Comparison of ENCODE assay signal across 14 cellular contexts in genomic region chr5:52804359-52804758, GRCh38. TPM values are rescaled to one million over a fixed set of nuclear protein-coding genes. Genes with fewer than 3 reads are reported as not detected.
DNase-seq lines count a peak whose midpoint lies in the region; ATAC-seq and TF ChIP-seq lines count a peak whose summit lies in the region.
"Had no signal": no experiment of that assay in that cellular context is flagged by ENCODE, and none has a peak within 500 bp of the region (broad histone marks: within the 10 kb centered on the region; RNA-seq: fewer than 3 reads in every experiment).

No MANE protein-coding gene starts in this region.

- no peak for TF ChIP-seq CTCF in left lung (IDR thresholded peaks at IDR 0.05)
- no peak for TF ChIP-seq CTCF in thoracic aorta (IDR thresholded peaks at IDR 0.05)

- intact Hi-C loops in left lung (cut with DNase I) = loop anchor here in 1 of 2 donors (10.0 kb wide), 1 partner anchor 90 kb away; no protein-coding TSS in a partner anchor

- H3K36me3 ChIP-seq in left lung (peaks cover 0 to 16% of the 10 kb centered on the region in 2 donors), thoracic aorta (no peaks in the 10 kb centered on the region)

- no peak for DNase-seq in activated naive CD4-positive, alpha-beta T cell treated with anti-CD3 and anti-CD28 coated beads, Interleukin-2, amount 50 U/mL, for 72 hours (ENCODE audit: low spot score in 2 of 2)
- DNase-seq in left lung = no peak
- DNase-seq in thoracic aorta (ENCODE audit: low spot score) = no peak
- no peak for DNase-seq in NCI-H2107 treated with DMSO at 0.1 percent for 48 hours (lab: John Stamatoyannopoulos, UW; ENCODE audit: unreplicated experiment)
- DNase-seq in stimulated activated CD4-positive, alpha-beta T cell treated with anti-CD3 and anti-CD28 coated beads, Interleukin-4, amount 100 ng/mL, for 1 hour = no peak
- no peak for DNase-seq in left lobe of liver (ENCODE audit: low spot score)
- DNase-seq: activated CD4-positive, alpha-beta T cell treated with anti-CD3 and anti-CD28 coated beads, Interleukin-2, amount 50 U/mL, for 48 hours; amygdala; H9; hypothalamus; NCI-H187 had no signal

- peaks cover 26% of the 10 kb centered on the region for H3K36me3 Mint-ChIP-seq in activated naive CD4-positive, alpha-beta T cell treated with anti-CD3 and anti-CD28 coated beads, Interleukin-2, amount 50 U/mL, for 24 hours
- peaks cover 31 to 37% of the 10 kb centered on the region in 2 donors for H3K36me3 Mint-ChIP-seq in activated naive CD4-positive, alpha-beta T cell treated with anti-CD3 and anti-CD28 coated beads, Interleukin-2, amount 50 U/mL, for 72 hours
- H3K36me3 Mint-ChIP-seq in activated T-helper 17 cell treated with anti-CD3 and anti-CD28 coated beads, Interleukin-2, amount 50 U/mL, for 72 hours (ENCODE audit: low read depth) = peaks cover 68% of the 10 kb centered on the region

- peak overlapping the region; percentile 13 for H3K27ac Mint-ChIP-seq in activated naive CD4-positive, alpha-beta T cell treated with anti-CD3 and anti-CD28 coated beads, Interleukin-2, amount 50 U/mL, for 24 hours
- H3K27ac Mint-ChIP-seq in activated naive CD4-positive, alpha-beta T cell treated with anti-CD3 and anti-CD28 coated beads, Interleukin-2, amount 50 U/mL, for 72 hours = peak overlapping the region in 1 of 2 donors; percentile 9
- no peak overlapping the region for H3K27ac Mint-ChIP-seq in activated T-helper 17 cell treated with anti-CD3 and anti-CD28 coated beads, Interleukin-2, amount 50 U/mL, for 72 hours

- peaks cover 56% of the 10 kb centered on the region for H3K4me1 Mint-ChIP-seq in activated naive CD4-positive, alpha-beta T cell treated with anti-CD3 and anti-CD28 coated beads, Interleukin-2, amount 50 U/mL, for 24 hours
- peaks cover 14% of the 10 kb centered on the region for H3K4me1 Mint-ChIP-seq in activated T-helper 17 cell treated with anti-CD3 and anti-CD28 coated beads, Interleukin-2, amount 50 U/mL, for 72 hours

- ATAC-seq in activated naive CD4-positive, alpha-beta T cell treated with anti-CD3 and anti-CD28 coated beads, Interleukin-2, amount 50 U/mL, for 72 hours = no peak
- no peak for ATAC-seq in activated T-helper 17 cell treated with anti-CD3 and anti-CD28 coated beads, Interleukin-2, amount 50 U/mL, for 72 hours (replicated peaks)
- ATAC-seq in left lung (no peak), thoracic aorta (ENCODE audit: insufficient number of reproducible peaks, low FRiP score, low read depth) (no peak), left lobe of liver (no peak)
- ATAC-seq: K562 had no signal

- H3K4me1 ChIP-seq in left lung (peaks cover 29 to 87% of the 10 kb centered on the region in 2 donors), thoracic aorta (ENCODE audit: control insufficient read depth in 1 of 2, low read depth in 2 of 2) (peaks cover 53 to 89% of the 10 kb centered on the region in 2 donors)

- H3K4me3 Mint-ChIP-seq in activated naive CD4-positive, alpha-beta T cell treated with anti-CD3 and anti-CD28 coated beads, Interleukin-2, amount 50 U/mL, for 24 hours = peak overlapping the region; percentile 67
- H3K4me3 Mint-ChIP-seq in activated T-helper 17 cell treated with anti-CD3 and anti-CD28 coated beads, Interleukin-2, amount 50 U/mL, for 72 hours = peak overlapping the region; percentile 38
- H3K4me3 Mint-ChIP-seq: H9 had no signal

- H3K4me3 ChIP-seq in left lung = no peak overlapping the region
- peak overlapping the region; percentile 40 for H3K4me3 ChIP-seq in thoracic aorta
- H3K4me3 ChIP-seq: K562 had no signal

- H3K9me3 ChIP-seq in left lung = no peaks in the 10 kb centered on the region
- H3K9me3 ChIP-seq in thoracic aorta = no peaks in the 10 kb centered on the region

- H3K27me3 Mint-ChIP-seq in activated naive CD4-positive, alpha-beta T cell treated with anti-CD3 and anti-CD28 coated beads, Interleukin-2, amount 50 U/mL, for 24 hours = no peaks in the 10 kb centered on the region
- H3K27me3 Mint-ChIP-seq in activated T-helper 17 cell treated with anti-CD3 and anti-CD28 coated beads, Interleukin-2, amount 50 U/mL, for 72 hours = no peaks in the 10 kb centered on the region

- peak overlapping the region; percentile 67 to 96 for H3K27ac ChIP-seq in left lung
- peak overlapping the region; percentile 53 to 65 for H3K27ac ChIP-seq in thoracic aorta

- H3K9me3 Mint-ChIP-seq in activated naive CD4-positive, alpha-beta T cell treated with anti-CD3 and anti-CD28 coated beads, Interleukin-2, amount 50 U/mL, for 24 hours = no peaks in the 10 kb centered on the region
- no peaks in the 10 kb centered on the region for H3K9me3 Mint-ChIP-seq in activated naive CD4-positive, alpha-beta T cell treated with anti-CD3 and anti-CD28 coated beads, Interleukin-2, amount 50 U/mL, for 72 hours
- no peaks in the 10 kb centered on the region for H3K9me3 Mint-ChIP-seq in activated T-helper 17 cell treated with anti-CD3 and anti-CD28 coated beads, Interleukin-2, amount 50 U/mL, for 72 hours
- H3K9me3 Mint-ChIP-seq: H9 had no signal

- no peaks in the 10 kb centered on the region for H3K27me3 ChIP-seq in left lung
- H3K27me3 ChIP-seq in thoracic aorta (replicated peaks; ENCODE audit: insufficient read depth) = no peaks in the 10 kb centered on the region

RNA-seq across cellular contexts. Expression of gene ITGA1, which starts 16.6 kb away (rescaled TPM):
- total RNA-seq in activated naive CD4-positive, alpha-beta T cell treated with anti-CD3 and anti-CD28 coated beads, Interleukin-2, amount 50 U/mL, for 72 hours = 1 to 10 TPM; 6.0 TPM
- total RNA-seq in activated T-helper 17 cell treated with anti-CD3 and anti-CD28 coated beads, Interleukin-2, amount 50 U/mL, for 72 hours = 10 to 100 TPM in 1 of 2 donors, 1 to 10 TPM in 1; 3.1 to 14.9 TPM
- total RNA-seq in left lung (100 to 1,000 TPM in 1 of 2 donors, 10 to 100 TPM in 1; 87.5 to 127 TPM), thoracic aorta (100 to 1,000 TPM; 125 to 169 TPM), left lobe of liver (69.5 TPM)

RNA-seq across cellular contexts. Expression of gene PELO, which starts 16.6 kb away (rescaled TPM):
- 10 to 100 TPM; 17.5 to 23.0 TPM for total RNA-seq in activated naive CD4-positive, alpha-beta T cell treated with anti-CD3 and anti-CD28 coated beads, Interleukin-2, amount 50 U/mL, for 72 hours
- 10 to 100 TPM; 22.9 to 35.0 TPM for total RNA-seq in activated T-helper 17 cell treated with anti-CD3 and anti-CD28 coated beads, Interleukin-2, amount 50 U/mL, for 72 hours
- total RNA-seq in left lung = 10 to 100 TPM; 40.9 to 47.6 TPM
- 10 to 100 TPM; 28.8 to 44.7 TPM for total RNA-seq in thoracic aorta
- 21.0 TPM for total RNA-seq in left lobe of liver
